In the genomic region with DNA sequence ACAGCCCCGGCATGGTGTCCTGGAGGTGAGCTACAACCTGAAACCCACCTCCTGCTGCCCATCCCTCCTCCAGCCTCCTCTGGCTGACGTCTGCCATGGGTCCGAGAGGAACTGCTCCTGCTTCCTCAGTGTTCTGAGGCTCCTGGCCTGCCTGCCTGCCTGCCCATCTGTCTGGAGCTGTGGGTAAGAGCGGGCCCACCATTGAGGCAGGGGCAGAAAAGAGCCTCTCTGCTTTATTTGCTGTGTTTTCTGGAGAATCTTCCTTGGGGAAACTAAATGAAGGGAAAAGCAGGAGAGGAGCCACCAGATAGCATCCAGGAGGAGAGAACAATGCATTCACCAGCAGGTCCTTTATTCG, we compare ENCODE assay signal across 26 cellular contexts. TPM values are rescaled to one million over a fixed set of nuclear protein-coding genes. Genes with fewer than 3 reads are reported as not detected.
"Had no signal": no experiment of that assay in that cellular context is flagged by ENCODE, and none has a peak within 500 bp of the region (broad histone marks: within the 10 kb centered on the region; RNA-seq: fewer than 3 reads in every experiment).

No MANE protein-coding gene starts in this region.

- H3K9me3 ChIP-seq: left lung, lower lobe of right lung, neutrophil, ovary, prostate gland, sigmoid colon, spleen, thyroid gland, vagina had no signal

- H3K27ac ChIP-seq: left lung, lower lobe of right lung, neural progenitor cell, neutrophil, ovary, prostate gland, sigmoid colon, spleen, thyroid gland, vagina had no signal

- H3K9me3 Mint-ChIP-seq: naive thymus-derived CD8-positive, alpha-beta T cell; nephron; stimulated activated effector memory CD8-positive, alpha-beta T cell treated with anti-CD3 and anti-CD28 coated beads, Interleukin-12 subunit alpha, Interleukin-12 subunit beta, amount 100 ng/mL, for 72 hours; stimulated activated naive CD8-positive, alpha-beta T cell treated with anti-CD3 and anti-CD28 coated beads, Interleukin-15, amount 100 ng/mL, for 72 hours had no signal

- ATAC-seq: left colon; left lung; lower lobe of right lung; naive thymus-derived CD8-positive, alpha-beta T cell; stimulated activated effector memory CD8-positive, alpha-beta T cell treated with anti-CD3 and anti-CD28 coated beads, Interleukin-12 subunit alpha, Interleukin-12 subunit beta, amount 100 ng/mL, for 72 hours; stimulated activated naive CD8-positive, alpha-beta T cell treated with anti-CD3 and anti-CD28 coated beads, Interleukin-15, amount 100 ng/mL, for 72 hours had no signal

- H3K27ac Mint-ChIP-seq: neural progenitor cell; stimulated activated effector memory CD8-positive, alpha-beta T cell treated with anti-CD3 and anti-CD28 coated beads, Interleukin-12 subunit alpha, Interleukin-12 subunit beta, amount 100 ng/mL, for 72 hours; stimulated activated naive CD8-positive, alpha-beta T cell treated with anti-CD3 and anti-CD28 coated beads, Interleukin-15, amount 100 ng/mL, for 72 hours had no signal

- H3K36me3 ChIP-seq: left lung, lower lobe of right lung, neural progenitor cell, neutrophil, ovary, prostate gland, sigmoid colon, spleen, thyroid gland, vagina had no signal

- H3K4me3 ChIP-seq: left lung, lower lobe of right lung, neural progenitor cell, ovary, prostate gland, sigmoid colon, spleen, thyroid gland, vagina had no signal

- H3K4me3 Mint-ChIP-seq: neural progenitor cell; stimulated activated effector memory CD8-positive, alpha-beta T cell treated with anti-CD3 and anti-CD28 coated beads, Interleukin-12 subunit alpha, Interleukin-12 subunit beta, amount 100 ng/mL, for 72 hours; stimulated activated naive CD8-positive, alpha-beta T cell treated with anti-CD3 and anti-CD28 coated beads, Interleukin-15, amount 100 ng/mL, for 72 hours had no signal

- DNase-seq: hippocampal formation; kidney glomerular epithelial cell; left colon; left lung; lower lobe of right lung; mammary epithelial cell; mesenchymal stem cell; naive thymus-derived CD8-positive, alpha-beta T cell; occipital lobe; ovary; retina; sigmoid colon; small intestine; stimulated activated CD4-positive, alpha-beta T cell treated with anti-CD3 and anti-CD28 coated beads, Interleukin-4, amount 100 ng/mL, for 24 hours; stimulated activated naive CD4-positive, alpha-beta T cell treated with Interleukin-2 at 50 U/mL for 16 hours; stimulated activated naive CD8-positive, alpha-beta T cell treated with anti-CD3 and anti-CD28 coated beads, Interleukin-15, amount 100 ng/mL, for 72 hours; substantia nigra; thyroid gland; trophoblast cell had no signal

- H3K36me3 Mint-ChIP-seq: naive thymus-derived CD8-positive, alpha-beta T cell; stimulated activated effector memory CD8-positive, alpha-beta T cell treated with anti-CD3 and anti-CD28 coated beads, Interleukin-12 subunit alpha, Interleukin-12 subunit beta, amount 100 ng/mL, for 72 hours had no signal

RNA-seq across cellular contexts. Expression of a gene that starts 7.4 kb away (rescaled TPM):
- total RNA-seq: naive thymus-derived CD8-positive, alpha-beta T cell had no signal
- polyA plus RNA-seq: naive thymus-derived CD8-positive, alpha-beta T cell had no signal
